In genomic region chr12:18439541-18439940, GRCh38 we compare ENCODE assay signal across 32 cellular contexts.
DNase-seq lines count a peak whose midpoint lies in the region; ATAC-seq, FAIRE-seq and TF ChIP-seq lines count a peak whose summit lies in the region.
"Had no signal": no experiment of that assay in that cellular context is flagged by ENCODE, and none has a peak within 500 bp of the region (broad histone marks: within the 10 kb centered on the region; RNA-seq: fewer than 3 reads in every experiment).

No MANE protein-coding gene starts in this region.

- no TSS peak for BruUV-seq in IMR-90 (replicated peaks; lab: Mats Ljungman, UMichigan)
- BruUV-seq in K562 (replicated peaks; lab: Mats Ljungman, UMichigan), result no TSS peak

- CTCF ChIA-PET in IMR-90 (lab: Yijun Ruan, JAX) (no interaction called here), K562 (lab: Yijun Ruan, JAX; ENCODE audit: low intra/inter-chr PET ratio) (no interaction called here), RWPE1 (lab: Yijun Ruan, JAX) (no interaction called here)

- in situ Hi-C loops in IMR-90 (cut with MboI; ENCODE audit: low sequenced_read_pairs) (loop anchor here (10.0 to 25.0 kb wide), 2 partner anchors 745 to 848 kb away; no protein-coding TSS in a partner anchor), K562 (cut with MboI) (no loop called here)

- H3K79me2 ChIP-seq in ACC112 (ENCODE audit: control insufficient read depth, insufficient read depth, low read length, unreplicated experiment) (no peaks in the 10 kb centered on the region), K562 (ENCODE audit: control insufficient read depth, insufficient read depth, low read length) (no peaks in the 10 kb centered on the region)

- intact Hi-C loops in IMR-90 (cut with micrococcal nuclease) (loop anchor here (10.0 kb wide), 2 partner anchors 265 to 845 kb away; no protein-coding TSS in a partner anchor), K562 (cut with micrococcal nuclease) (no loop called here), heart right ventricle (cut with DNase I) (loop anchor here in 3 of 10 donors (10.0 kb wide), 3 partner anchors 685 to 845 kb away; partner anchors contain the start of gene PLEKHA5 (in 1 of the 3))

- peak; percentile 75 for ATAC-seq in IMR-90 (ENCODE audit: low read depth)
- no peak for ATAC-seq in K562
- no peak for ATAC-seq in heart right ventricle
- no peak for ATAC-seq in GM18517 (IDR thresholded peaks at IDR 0.05; ENCODE audit: unreplicated experiment)
- ATAC-seq: activated CD4-positive, alpha-beta T cell treated with anti-CD3 and anti-CD28 coated beads for 36 hours; activated CD8-positive, alpha-beta T cell treated with anti-CD3 and anti-CD28 coated beads for 36 hours; CD8-positive, alpha-beta T cell; left lung; stimulated activated naive CD8-positive, alpha-beta T cell treated with anti-CD3 and anti-CD28 coated beads, Interleukin-15, Interleukin-2, amounts not matched to agents 100 U/mL and 50 U/mL, for 24 hours had no signal

- H3K36me3 ChIP-seq in ACC112 (ENCODE audit: insufficient read depth, low read length) (no peaks in the 10 kb centered on the region), IMR-90 (ENCODE audit: control insufficient read depth, insufficient read depth, low read length) (no peaks in the 10 kb centered on the region), K562 (ENCODE audit: control insufficient read depth, insufficient read depth, low read length) (no peaks in the 10 kb centered on the region), heart right ventricle (no peaks in the 10 kb centered on the region)
- H3K36me3 ChIP-seq: left lung, ovary had no signal

- peaks cover 30% of the 10 kb centered on the region for H3K4me1 ChIP-seq in ACC112 (ENCODE audit: control insufficient read depth, insufficient read depth, low read length, unreplicated experiment)
- H3K4me1 ChIP-seq in IMR-90 (ENCODE audit: control insufficient read depth, insufficient read depth, low read length), result no peaks in the 10 kb centered on the region
- H3K4me1 ChIP-seq in K562 (replicated peaks in 1 of 2; ENCODE audit: control insufficient read depth in 2 of 2, insufficient read depth in 2 of 2, low read length in 2 of 2), result no peaks in the 10 kb centered on the region
- H3K4me1 ChIP-seq in heart right ventricle, result no peaks in the 10 kb centered on the region
- H3K4me1 ChIP-seq: left lung had no signal

- H3K27me3 ChIP-seq in ACC112 (ENCODE audit: insufficient read depth, low read length), result no peaks in the 10 kb centered on the region
- H3K27me3 ChIP-seq in IMR-90 (ENCODE audit: control insufficient read depth, insufficient read depth, low read length), result no peaks in the 10 kb centered on the region
- H3K27me3 ChIP-seq in K562 (ENCODE audit: control insufficient read depth in 2 of 2, insufficient read depth in 2 of 2, low read length in 2 of 2), result no peaks in the 10 kb centered on the region
- no peaks in the 10 kb centered on the region for H3K27me3 ChIP-seq in heart right ventricle
- H3K27me3 ChIP-seq: left lung, ovary had no signal

- no peak for TF ChIP-seq RAD21 in IMR-90 (IDR thresholded peaks at IDR 0.05; ENCODE audit: low read length)
- no peak for TF ChIP-seq RAD21 in K562 (CRISPR knock-in tag; conservative IDR thresholded peaks at IDR 0.05 in 1 of 2, IDR thresholded peaks at IDR 0.05 in 1 of 2)

- no peaks in the 10 kb centered on the region for H4K20me1 ChIP-seq in IMR-90 (ENCODE audit: insufficient read depth, low read length)
- no peaks in the 10 kb centered on the region for H4K20me1 ChIP-seq in K562 (replicated peaks; ENCODE audit: control insufficient read depth, insufficient read depth, low read length)

- no peak overlapping the region for H4K5ac ChIP-seq in IMR-90 (ENCODE audit: low read depth, low read length)

- peak; percentile 91 for DNase-seq in IMR-90
- peak in 1 of 4 experiments; percentile 4 for DNase-seq in K562 (ENCODE audit: extremely low read depth in 1 of 4, low spot score in 3 of 4)
- DNase-seq in fibroblast of the aortic adventitia (ENCODE audit: low read depth), result peak; percentile 55
- no peak for DNase-seq in heart right ventricle
- no peak for DNase-seq in RWPE1 (ENCODE audit: low spot score)
- DNase-seq in Ammon's horn (ENCODE audit: low spot score), result no peak
- DNase-seq: activated CD4-positive, alpha-beta T cell treated with anti-CD3 and anti-CD28 coated beads for 36 hours; activated CD8-positive, alpha-beta T cell treated with anti-CD3 and anti-CD28 coated beads for 36 hours; activated naive CD4-positive, alpha-beta T cell treated with anti-CD3 and anti-CD28 coated beads, Interleukin-2, amount 50 U/mL, for 16 hours; caudate nucleus; CD8-positive, alpha-beta T cell; cortex of kidney; H7; islet precursor cell; left lung; mesendoderm; MM.1S; NCI-H1105 treated with DMSO at 0.1 percent for 48 hours; NCI-H1930; NCI-H526 treated with DMSO at 0.1 percent for 48 hours; NK-92 treated with Interleukin-12 subunit alpha and Interleukin-12 subunit beta, amount 100 ng/mL, for 24 hours; ovary; PC-9; SHP77; stimulated activated CD4-positive, alpha-beta T cell treated with anti-CD3 and anti-CD28 coated beads, Interleukin-1b, Interleukin-23, amount 100 ng/mL, for 48 hours; stimulated activated naive CD8-positive, alpha-beta T cell treated with anti-CD3 and anti-CD28 coated beads, Interleukin-15, Interleukin-2, amounts not matched to agents 100 U/mL and 50 U/mL, for 24 hours had no signal

- H3K9ac ChIP-seq in IMR-90 (ENCODE audit: low read depth, low read length), result no peak overlapping the region
- H3K9ac ChIP-seq in K562 (ENCODE audit: insufficient read depth in 1 of 2, low read depth in 2 of 2, low read length in 2 of 2), result no peak overlapping the region
- H3K9ac ChIP-seq: KMS-11 had no signal

- no peak overlapping the region for H2BK20ac ChIP-seq in IMR-90 (ENCODE audit: low read depth, low read length)

- H4K91ac ChIP-seq in IMR-90 (ENCODE audit: insufficient read depth, low read depth, low read length), result no peak overlapping the region

- no peak overlapping the region for H2AK9ac ChIP-seq in IMR-90 (replicated peaks; ENCODE audit: low read depth, low read length, poor library complexity)

- H3K23ac ChIP-seq in IMR-90 (ENCODE audit: low read depth, low read length), result no peak overlapping the region

- H3K56ac ChIP-seq in IMR-90 (ENCODE audit: extremely low read depth, insufficient read depth, low read length), result no peak overlapping the region

- WGBS in IMR-90 (ENCODE audit: extremely low coverage in 2 of 2, insufficient read length in 1 of 2), 2 experiments, result no CpG with 5 or more reads among the region's 3 CpGs
- WGBS in K562 (ENCODE audit: insufficient coverage, low coverage, missing lambda C conversion rate), result 5% methylated on average over 3 of the region's 3 CpGs
- 69 to 77% methylated on average over 3 of the region's 3 CpGs for WGBS in heart right ventricle, 2 donors

- H3K27ac ChIP-seq in ACC112 (ENCODE audit: low read depth, low read length) (peak overlapping the region; percentile 41; the same call in 1 of the 2 replicates), IMR-90 (ENCODE audit: insufficient read depth, low read length) (no peak overlapping the region), K562 (ENCODE audit: extremely low read depth, low read depth, low read length) (no peak overlapping the region), heart right ventricle (no peak overlapping the region), RWPE1 (no peak overlapping the region)
- H3K27ac ChIP-seq: KMS-11, left lung, ovary, PC-9, skin epidermis had no signal

- TF ChIP-seq EP300 in K562 (IDR thresholded peaks at IDR 0.05; ENCODE audit: low read length), result no peak

- FAIRE-seq in K562 (lab: Jason Lieb, UNC), result no peak
- FAIRE-seq: A204.1, GM19239 had no signal

- H3K4me2 ChIP-seq in IMR-90 (ENCODE audit: low read depth, low read length) (no peak overlapping the region), K562 (ENCODE audit: insufficient read depth, low read length) (no peak overlapping the region)
- H3K4me2 ChIP-seq: KMS-11, PC-9 had no signal

- no peak overlapping the region for H3K4ac ChIP-seq in IMR-90 (ENCODE audit: low read depth, low read length)

- H3K9me3 ChIP-seq in IMR-90 (ENCODE audit: control insufficient read depth, insufficient read depth, low read length), result no peaks in the 10 kb centered on the region
- no peaks in the 10 kb centered on the region for H3K9me3 ChIP-seq in K562 (replicated peaks; ENCODE audit: control insufficient read depth, insufficient read depth, low read depth, low read length)
- no peaks in the 10 kb centered on the region for H3K9me3 ChIP-seq in heart right ventricle
- H3K9me3 ChIP-seq: left lung, ovary had no signal

- TF ChIP-seq CTCF in IMR-90 (conservative IDR thresholded peaks at IDR 0.05; ENCODE audit: low read depth, low read length) (no peak), K562 (IDR thresholded peaks at IDR 0.05 in 2 of 3, conservative IDR thresholded peaks at IDR 0.05 in 1 of 3; ENCODE audit: insufficient read depth in 2 of 3, low read depth in 1 of 3, low read length in 3 of 3) (no peak), fibroblast of the aortic adventitia (IDR thresholded peaks at IDR 0.05; ENCODE audit: insufficient read depth, low read length) (no peak), heart right ventricle (IDR thresholded peaks at IDR 0.05) (no peak), RWPE1 (conservative IDR thresholded peaks at IDR 0.05; ENCODE audit: low read depth) (no peak)

- no peaks in the 10 kb centered on the region for H3K79me1 ChIP-seq in IMR-90 (ENCODE audit: low read depth in 1 of 2, low read length in 2 of 2)

- no peak overlapping the region; the same call in 1 of the 2 replicates for H3K14ac ChIP-seq in IMR-90 (replicated peaks; ENCODE audit: low read depth, low read length)

- H2BK120ac ChIP-seq in IMR-90 (ENCODE audit: low read depth, low read length), result no peak overlapping the region

- POLR2A ChIA-PET in IMR-90 (lab: Charles Lee; ENCODE audit: unreplicated experiment), result no interaction called here
- POLR2A ChIA-PET in K562 (lab: Yijun Ruan, JAX), result no interaction called here
- POLR2A ChIA-PET in RWPE1 (lab: Yijun Ruan, JAX; ENCODE audit: low non-redundant PET), result no interaction called here

- TF ChIP-seq POLR2A in IMR-90 (IDR thresholded peaks at IDR 0.05; ENCODE audit: low read depth, low read length), result no peak
- TF ChIP-seq POLR2A in K562 (conservative IDR thresholded peaks at IDR 0.05), result no peak

- no peak overlapping the region for H4K8ac ChIP-seq in IMR-90 (ENCODE audit: low read depth in 2 of 2, low read length in 2 of 2)

- dilution Hi-C loops in IMR-90 (cut with HindIII; ENCODE audit: low sequenced_read_pairs, unreplicated experiment), result no loop called here

- H2BK15ac ChIP-seq in IMR-90 (ENCODE audit: low read depth, low read length), result no peak overlapping the region

- no peak overlapping the region for H2AFZ ChIP-seq in ACC112 (ENCODE audit: low read length, unreplicated experiment)
- H2AFZ ChIP-seq in IMR-90 (replicated peaks; ENCODE audit: low read length, poor library complexity), result no peak overlapping the region
- H2AFZ ChIP-seq in K562 (ENCODE audit: low read depth, low read length), result 0 out of 2 replicates have a peak overlapping the region, but pooled peaks have one; percentile 16

- H3K4me3 ChIP-seq in ACC112 (ENCODE audit: low read depth, low read length) (no peak overlapping the region), IMR-90 (ENCODE audit: insufficient read depth, low read depth, low read length) (no peak overlapping the region), K562 (no peak overlapping the region), fibroblast of the aortic adventitia (ENCODE audit: low read depth, low read length) (no peak overlapping the region), heart right ventricle (no peak overlapping the region)
- H3K4me3 ChIP-seq: left lung, ovary, PC-9, skin epidermis had no signal

- no peak overlapping the region for H2AK5ac ChIP-seq in IMR-90 (ENCODE audit: low read depth, low read length)

- peak overlapping the region; percentile 11 for H2BK5ac ChIP-seq in IMR-90 (ENCODE audit: low read depth, low read length, poor library complexity, severe bottlenecking)

- H3K9me1 ChIP-seq in IMR-90 (ENCODE audit: insufficient read depth, low read length), result no peaks in the 10 kb centered on the region
- H3K9me1 ChIP-seq in K562 (ENCODE audit: control insufficient read depth, insufficient read depth, low read length), result no peaks in the 10 kb centered on the region

- no peak overlapping the region for H3K18ac ChIP-seq in IMR-90 (ENCODE audit: low read depth, low read length)

Comparison
In these comparisons a context has a peak if more than half of its experiments do, and no peak if none do; other contexts are left out.
1. DNase-seq: peak in IMR-90 (single experiment) and fibroblast of the aortic adventitia (single experiment); none in heart right ventricle (0 of 2), RWPE1 (single experiment) and Ammon's horn (single experiment).